In genomic region chr1:111471012-111471411, GRCh38 we compare ENCODE assay signal across 9 cellular contexts. TPM values are rescaled to one million over a fixed set of nuclear protein-coding genes. Genes with fewer than 3 reads are reported as not detected.
DNase-seq lines count a peak whose midpoint lies in the region; ATAC-seq, FAIRE-seq and TF ChIP-seq lines count a peak whose summit lies in the region.
"Had no signal": no experiment of that assay in that cellular context is flagged by ENCODE, and none has a peak within 500 bp of the region (broad histone marks: within the 10 kb centered on the region; RNA-seq: fewer than 3 reads in every experiment).

No MANE protein-coding gene starts in this region.

- peak; percentile 38 for DNase-seq in stimulated activated CD4-positive, alpha-beta T cell treated with anti-CD3 and anti-CD28 coated beads, Interleukin-12 subunit alpha, Interleukin-12 subunit beta, amount 100 ng/mL, for 4 hours
- DNase-seq in stimulated activated CD4-positive, alpha-beta T cell treated with anti-CD3 and anti-CD28 coated beads, Interleukin-2, amount 100 ng/mL, for 48 hours: no peak
- DNase-seq in activated T-cell treated with anti-CD3 and anti-CD28 coated beads for 4 hours (peak; percentile 44), mucosa of descending colon (peak in 2 of 3 donors; percentile 54 to 70), aorta (peak in 1 of 2 donors; percentile 82), urothelium cell line (ENCODE audit: low spot score) (no peak), Caco-2 (no peak), occipital lobe (lab: John Stamatoyannopoulos, UW) (no peak)

- H3K36me3 ChIP-seq in mucosa of descending colon (ENCODE audit: low read depth) (no peaks in the 10 kb centered on the region), aorta (ENCODE audit: control insufficient read depth in 1 of 2, insufficient read depth in 2 of 2, low read length in 1 of 2) (peaks cover 5 to 6% of the 10 kb centered on the region in 2 donors), Caco-2 (ENCODE audit: control insufficient read depth, insufficient read depth, low read length) (no peaks in the 10 kb centered on the region)
- H3K36me3 ChIP-seq: thoracic aorta had no signal

- H3K27me3 ChIP-seq in aorta (ENCODE audit: control insufficient read depth in 1 of 2, insufficient read depth in 2 of 2, low read length in 1 of 2) (no peaks in the 10 kb centered on the region), Caco-2 (replicated peaks; ENCODE audit: control insufficient read depth, insufficient read depth, low read length) (no peaks in the 10 kb centered on the region)

- intact Hi-C loops in mucosa of descending colon (cut with DNase I, micrococcal nuclease): no loop called here
- intact Hi-C loops in aorta (cut with DNase I): no loop called here
- intact Hi-C loops in Caco-2 (cut with micrococcal nuclease; ENCODE audit: unreplicated experiment): no loop called here

- TF ChIP-seq CTCF in mucosa of descending colon (IDR thresholded peaks at IDR 0.05): no peak
- no peak for TF ChIP-seq CTCF in Caco-2 (IDR thresholded peaks at IDR 0.05; ENCODE audit: insufficient read depth in 1 of 2, low read depth in 1 of 2, low read length in 1 of 2, severe bottlenecking in 1 of 2, unreplicated experiment in 1 of 2)

- FAIRE-seq in urothelium cell line (lab: Jason Lieb, UNC): no peak

- H3K27ac ChIP-seq in aorta (ENCODE audit: low read depth in 1 of 2, low read length in 2 of 2): no peak overlapping the region

- no TSS peak for BruUV-seq in Caco-2 (replicated peaks; lab: Mats Ljungman, UMichigan)

- no peaks in the 10 kb centered on the region for H3K4me1 Mint-ChIP-seq in Caco-2 (ENCODE audit: low read depth, unreplicated experiment)

- no peaks in the 10 kb centered on the region for H3K9me3 ChIP-seq in mucosa of descending colon
- H3K9me3 ChIP-seq in aorta (ENCODE audit: control insufficient read depth, low read length): no peaks in the 10 kb centered on the region
- no peaks in the 10 kb centered on the region for H3K9me3 ChIP-seq in Caco-2
- H3K9me3 ChIP-seq: thoracic aorta had no signal

- H3K36me3 Mint-ChIP-seq in Caco-2 (ENCODE audit: insufficient read depth, unreplicated experiment): no peaks in the 10 kb centered on the region

- H3K4me3 Mint-ChIP-seq in Caco-2 (ENCODE audit: unreplicated experiment): no peak overlapping the region

- CTCF ChIA-PET in Caco-2 (lab: Charles Lee): no interaction called here

- H3K4me1 ChIP-seq in mucosa of descending colon (ENCODE audit: low read depth) (no peaks in the 10 kb centered on the region), aorta (ENCODE audit: control insufficient read depth in 1 of 2, insufficient read depth in 2 of 2, low read length in 2 of 2) (peaks cover 0 to 2% of the 10 kb centered on the region in 2 donors), Caco-2 (no peaks in the 10 kb centered on the region)

- POLR2A ChIA-PET in Caco-2 (lab: Charles Lee): no interaction called here

- no peak overlapping the region for H3K4me3 ChIP-seq in mucosa of descending colon
- no peak overlapping the region for H3K4me3 ChIP-seq in aorta (ENCODE audit: low read length in 2 of 2)
- H3K4me3 ChIP-seq in Caco-2 (ENCODE audit: low read depth, low read length): no peak overlapping the region
- H3K4me3 ChIP-seq: thoracic aorta had no signal

- H3K27me3 Mint-ChIP-seq in Caco-2 (ENCODE audit: insufficient read depth, unreplicated experiment): no peaks in the 10 kb centered on the region

- 75 to 76% methylated on average over 3 of the region's 3 CpGs for WGBS in aorta, 2 donors

- ATAC-seq in mucosa of descending colon: peak; percentile 90
- peak; percentile 63 for ATAC-seq in aorta (ENCODE audit: low FRiP score)

- H3K9me3 Mint-ChIP-seq in Caco-2 (ENCODE audit: unreplicated experiment): no peaks in the 10 kb centered on the region

- no peak overlapping the region for H3K27ac Mint-ChIP-seq in Caco-2 (ENCODE audit: unreplicated experiment)

RNA-seq across cellular contexts. Expression of gene C1orf162, which starts 2.8 kb away (rescaled TPM):
- 10 to 100 TPM in 2 of 3 donors, 1 to 10 TPM in 1; 4.2 to 21.5 (median 14.7) TPM for total RNA-seq in mucosa of descending colon
- total RNA-seq in aorta: 10 to 100 TPM; 19.1 to 53.6 TPM
- 10 to 100 TPM; 20.5 to 51.5 TPM for polyA plus RNA-seq in aorta
- 0.63 and 0.66 TPM in 2 replicates for total RNA-seq in Caco-2 (2022)
- 0.31 TPM for total RNA-seq in occipital lobe

RNA-seq across cellular contexts. Expression of gene ATP5PB, which starts 21.7 kb away (rescaled TPM):
- 100 to 1,000 TPM; 274 to 427 (median 390) TPM for total RNA-seq in mucosa of descending colon
- 100 to 1,000 TPM; 110 TPM for total RNA-seq in aorta
- polyA plus RNA-seq in aorta: 100 to 1,000 TPM; 140 to 219 TPM
- total RNA-seq in Caco-2 (2022): 194 and 219 TPM in 2 replicates
- 170 TPM for total RNA-seq in occipital lobe

RNA-seq across cellular contexts. Expression of gene WDR77, which starts 22.0 kb away (rescaled TPM):
- total RNA-seq in mucosa of descending colon (10 to 100 TPM; 20.2 to 28.2 (median 23.4) TPM), aorta (10 to 100 TPM; 17.1 to 17.4 TPM), Caco-2 (2022) (30.1 and 31.9 TPM in 2 replicates), occipital lobe (21.1 TPM)
- 10 to 100 TPM; 14.5 to 20.1 TPM for polyA plus RNA-seq in aorta

RNA-seq across cellular contexts. Expression of gene ADORA3, which starts 32.4 kb away (rescaled TPM):
- total RNA-seq in mucosa of descending colon (1 to 10 TPM; 1.3 to 8.4 (median 7.5) TPM), aorta (10 to 100 TPM in 1 of 2 donors, 1 to 10 TPM in 1; 4.3 to 10.5 TPM), Caco-2 (2022) (not detected in 2 replicates), occipital lobe (3.6 TPM)
- 10 to 100 TPM in 1 of 2 donors, 1 to 10 TPM in 1; 3.4 to 13.4 TPM for polyA plus RNA-seq in aorta

RNA-seq across cellular contexts. Expression of gene TMIGD3, which starts 32.4 kb away (rescaled TPM):
- total RNA-seq in mucosa of descending colon (1 to 10 TPM in 2 of 3 donors, under 1 TPM in 1; 0.87 to 5.0 (median 3.5) TPM), aorta (1 to 10 TPM; 4.0 to 6.0 TPM), Caco-2 (2022) (0.35 and 0.88 TPM in 2 replicates), occipital lobe (2.0 TPM)
- 1 to 10 TPM; 1.3 to 7.3 TPM for polyA plus RNA-seq in aorta

Comparison
In these comparisons a context has a peak if more than half of its experiments do, and no peak if none do; other contexts are left out.
1. DNase-seq: peak in stimulated activated CD4-positive, alpha-beta T cell treated with anti-CD3 and anti-CD28 coated beads, Interleukin-12 subunit alpha, Interleukin-12 subunit beta, amount 100 ng/mL, for 4 hours (single experiment), activated T-cell treated with anti-CD3 and anti-CD28 coated beads for 4 hours (single experiment) and mucosa of descending colon (2 of 3); none in stimulated activated CD4-positive, alpha-beta T cell treated with anti-CD3 and anti-CD28 coated beads, Interleukin-2, amount 100 ng/mL, for 48 hours (0 of 2), urothelium cell line (single experiment), Caco-2 (0 of 2) and occipital lobe (single experiment).